ENCODE assay signal across 8 cellular contexts in genomic region chr12:132614861-132615578, GRCh38. TPM values are rescaled to one million over a fixed set of nuclear protein-coding genes. Genes with fewer than 3 reads are reported as not detected.
DNase-seq lines count a peak whose midpoint lies in the region; ATAC-seq and TF ChIP-seq lines count a peak whose summit lies in the region.

No MANE protein-coding gene starts in this region.

- H3K36me3 ChIP-seq in adipocyte (ENCODE audit: control insufficient read depth, insufficient read depth, low read length, severe bottlenecking) (no peaks in the 10 kb centered on the region), left ventricle myocardium inferior (peaks cover 4% of the 10 kb centered on the region)

- no peak overlapping the region for H3K9ac ChIP-seq in adipocyte (ENCODE audit: low read length)

- TF ChIP-seq CTCF in AG09319 (IDR thresholded peaks at IDR 0.05; ENCODE audit: low read depth, low read length) (peak; percentile 87), GM20000 (IDR thresholded peaks at IDR 0.05; ENCODE audit: extremely low read depth, missing control alignments) (peak; percentile 90), left ventricle myocardium inferior (IDR thresholded peaks at IDR 0.05; ENCODE audit: borderline replicate concordance) (peak; percentile 91)

- intact Hi-C loops in left ventricle myocardium inferior (cut with micrococcal nuclease) = loop anchor here (10.0 kb wide), 1 partner anchor 200 kb away; no protein-coding TSS in a partner anchor

- peaks cover 4% of the 10 kb centered on the region for H3K4me1 ChIP-seq in adipocyte (ENCODE audit: control insufficient read depth, insufficient read depth, low read length)
- H3K4me1 ChIP-seq in left ventricle myocardium inferior = peaks cover 20% of the 10 kb centered on the region

- H3K27me3 ChIP-seq in adipocyte (replicated peaks; ENCODE audit: control insufficient read depth, insufficient read depth, low read length) (peaks cover 59% of the 10 kb centered on the region), left ventricle myocardium inferior (ENCODE audit: low read depth) (peaks cover 89% of the 10 kb centered on the region)

- ATAC-seq in GM19395 (IDR thresholded peaks at IDR 0.05; ENCODE audit: unreplicated experiment) = no peak

- peak; percentile 55 for DNase-seq in AG09319 (ENCODE audit: extremely low read depth, low read depth)
- DNase-seq in GM20000 (ENCODE audit: low spot score) = peak; percentile 91
- peak; percentile 74 for DNase-seq in NCI-H146 treated with DMSO at 0.1 percent for 48 hours (lab: John Stamatoyannopoulos, UW; ENCODE audit: unreplicated experiment)
- peak; percentile 46 to 74 (median 64) for DNase-seq in T-helper 1 cell
- DNase-seq in adipocyte (ENCODE audit: low read depth) = peak; percentile 92
- DNase-seq in left ventricle myocardium inferior = peak; percentile 82
- peak; percentile 87 for DNase-seq in retina

- H3K4me3 ChIP-seq in adipocyte (ENCODE audit: low read length) = no peak overlapping the region
- no peak overlapping the region for H3K4me3 ChIP-seq in left ventricle myocardium inferior

- H3K9me3 ChIP-seq in adipocyte (ENCODE audit: control insufficient read depth, low read length) (peaks cover 23% of the 10 kb centered on the region), left ventricle myocardium inferior (replicated peaks) (peaks cover 25% of the 10 kb centered on the region)

- H3K27ac ChIP-seq in left ventricle myocardium inferior (replicated peaks) = no peak overlapping the region

RNA-seq across cellular contexts. Expression of gene P2RX2, which starts 3.6 kb away (rescaled TPM):
- total RNA-seq in left ventricle myocardium inferior = not detected

RNA-seq across cellular contexts. Expression of gene LRCOL1, which starts 4.6 kb away (rescaled TPM):
- not detected for total RNA-seq in left ventricle myocardium inferior
